In genomic region chr15:62390793-62391543, GRCh38 we compare ENCODE assay signal across 8 cellular contexts. TPM values are rescaled to one million over a fixed set of nuclear protein-coding genes. Genes with fewer than 3 reads are reported as not detected.
A peak's percentile ranks its signal among the peaks of the same experiment; 100 is the strongest.
DNase-seq lines count a peak whose midpoint lies in the region; ATAC-seq and TF ChIP-seq lines count a peak whose summit lies in the region.

No MANE protein-coding gene starts in this region.

- WGBS in tibial nerve, 2 donors: 1% methylated on average over 41 to 53 of the region's 53 CpGs

- H3K9me3 ChIP-seq in tibial nerve: no peaks in the 10 kb centered on the region

- TF ChIP-seq POLR2A in NB4 (IDR thresholded peaks at IDR 0.05; ENCODE audit: extremely low read depth, insufficient read length) (no peak), tibial nerve (IDR thresholded peaks at IDR 0.05) (no peak)

- no peak for TF ChIP-seq CTCF in NB4 (IDR thresholded peaks at IDR 0.05; ENCODE audit: low read depth, low read length)
- no peak for TF ChIP-seq CTCF in fibroblast of pulmonary artery (IDR thresholded peaks at IDR 0.05; ENCODE audit: low read length, missing control alignments)
- TF ChIP-seq CTCF in tibial nerve (IDR thresholded peaks at IDR 0.05): no peak

- TF ChIP-seq EP300 in tibial nerve (IDR thresholded peaks at IDR 0.05): no peak

- peak overlapping the region; percentile 69 to 88 (median 80) for H3K27ac ChIP-seq in tibial nerve

- peaks cover 15% of the 10 kb centered on the region for H3K4me1 Mint-ChIP-seq in activated T-cell treated with anti-CD3 and anti-CD28 coated beads, Interleukin-2, amount 50 U/mL, for 4 hours (ENCODE audit: low read depth)
- H3K4me1 Mint-ChIP-seq in naive B cell: peaks cover 8 to 21% (median 15%) of the 10 kb centered on the region in 3 donors

- ATAC-seq in GM21447 (IDR thresholded peaks at IDR 0.05; ENCODE audit: unreplicated experiment) (peak; percentile 23), naive B cell (ENCODE audit: low read depth in 2 of 2) (peak in 1 of 2 donors; percentile 47), HG03039 (IDR thresholded peaks at IDR 0.05; ENCODE audit: unreplicated experiment) (no peak)
- ATAC-seq in activated T-cell treated with anti-CD3 and anti-CD28 coated beads, Interleukin-2, amount 50 U/mL, for 4 hours: peak; percentile 27 to 31

- no peaks in the 10 kb centered on the region for H3K36me3 Mint-ChIP-seq in activated T-cell treated with anti-CD3 and anti-CD28 coated beads, Interleukin-2, amount 50 U/mL, for 4 hours (ENCODE audit: insufficient read depth)
- H3K36me3 Mint-ChIP-seq in naive B cell: no peaks in the 10 kb centered on the region

- H3K27me3 Mint-ChIP-seq in activated T-cell treated with anti-CD3 and anti-CD28 coated beads, Interleukin-2, amount 50 U/mL, for 4 hours (ENCODE audit: low read depth): peaks cover 20% of the 10 kb centered on the region
- peaks cover 14 to 38% (median 29%) of the 10 kb centered on the region in 3 donors for H3K27me3 Mint-ChIP-seq in naive B cell

- H3K27me3 ChIP-seq in tibial nerve: no peaks in the 10 kb centered on the region

- peaks cover 0 to 37% (median 8%) of the 10 kb centered on the region in 4 donors for H3K4me1 ChIP-seq in tibial nerve

- no peaks in the 10 kb centered on the region for H3K36me3 ChIP-seq in tibial nerve

- peak overlapping the region in 4 of 6 donors; percentile 24 to 89 (median 52) for H3K27ac Mint-ChIP-seq in naive B cell

- no peaks in the 10 kb centered on the region for H3K9me3 Mint-ChIP-seq in activated T-cell treated with anti-CD3 and anti-CD28 coated beads, Interleukin-2, amount 50 U/mL, for 4 hours
- no peaks in the 10 kb centered on the region for H3K9me3 Mint-ChIP-seq in naive B cell

- DNase-seq in COLO668 (lab: John Stamatoyannopoulos, UW; ENCODE audit: unreplicated experiment) (peak; percentile 62), NB4 (ENCODE audit: low read depth) (peak; percentile 57), fibroblast of pulmonary artery (ENCODE audit: low read depth) (peak; percentile 44), naive B cell (no peak), tibial nerve (ENCODE audit: low spot score in 2 of 2) (peak in 1 of 2 donors; percentile 23)
- DNase-seq in activated T-cell treated with anti-CD3 and anti-CD28 coated beads, Interleukin-2, amount 50 U/mL, for 4 hours: no peak

- peak overlapping the region; percentile 87 for H3K4me3 Mint-ChIP-seq in activated T-cell treated with anti-CD3 and anti-CD28 coated beads, Interleukin-2, amount 50 U/mL, for 4 hours
- H3K4me3 Mint-ChIP-seq in naive B cell: peak overlapping the region; percentile 88 to 97 (median 94)

- H3K4me3 ChIP-seq in NB4 (ENCODE audit: low read depth, low read length) (peak overlapping the region; percentile 89), fibroblast of pulmonary artery (replicated peaks; ENCODE audit: low read depth, low read length) (peak overlapping the region; percentile 94), tibial nerve (peak overlapping the region; percentile 72 to 89 (median 80))

RNA-seq across cellular contexts. Expression of gene TLN2, which starts 0.6 kb away (rescaled TPM):
- 1 to 10 TPM in 1 of 3 donors, under 1 TPM in 2; 0.49 to 1.1 (median 0.87) TPM for total RNA-seq in activated T-cell treated with anti-CD3 and anti-CD28 coated beads, Interleukin-2, amount 50 U/mL, for 4 hours
- under 1 TPM in 2 of 6 donors, not detected in 4; 0.04 to 0.12 TPM for polyA plus RNA-seq in naive B cell (ENCODE audit: low read depth in 6 of 6)
- 10 to 100 TPM; 45.9 to 57.7 (median 54.9) TPM for total RNA-seq in tibial nerve

Comparison
In these comparisons a context has a peak if more than half of its experiments do, and no peak if none do; other contexts are left out.
1. DNase-seq: peak in COLO668 (single experiment), NB4 (single experiment) and fibroblast of pulmonary artery (single experiment); none in activated T-cell treated with anti-CD3 and anti-CD28 coated beads, Interleukin-2, amount 50 U/mL, for 4 hours (single experiment) and naive B cell (single experiment).
2. RNA of gene TLN2, which starts 0.6 kb away (total RNA-seq): 45.9 to 57.7 TPM in tibial nerve; 0.49 to 1.1 TPM in activated T-cell treated with anti-CD3 and anti-CD28 coated beads, Interleukin-2, amount 50 U/mL, for 4 hours; every median in the first group is over 10 times any median in the second.
3. Peak in every context shown above with its lines, with median percentiles within 50 percentile points of each other: H3K4me3 ChIP-seq.